ENCODE assay signal across 36 cellular contexts in the genomic region with DNA sequence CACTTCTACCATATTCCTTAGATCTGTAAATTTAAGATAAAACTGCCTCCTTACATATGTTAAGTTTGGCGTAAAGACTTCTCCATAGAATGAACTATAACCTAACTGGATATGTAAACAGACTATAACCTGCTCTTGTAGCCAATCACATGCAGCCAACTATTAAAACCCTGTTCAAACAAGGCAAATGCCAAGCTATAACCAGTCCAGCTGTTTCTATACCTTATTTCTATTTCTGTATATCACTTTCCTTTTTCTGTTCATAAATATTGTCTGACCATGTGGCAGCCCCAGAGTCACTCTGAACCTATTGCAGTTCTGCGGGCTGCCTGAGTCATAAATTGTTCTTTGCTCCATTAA. TPM values are rescaled to one million over a fixed set of nuclear protein-coding genes. Genes with fewer than 3 reads are reported as not detected.
"Had no signal": no experiment of that assay in that cellular context is flagged by ENCODE, and none has a peak within 500 bp of the region (broad histone marks: within the 10 kb centered on the region; RNA-seq: fewer than 3 reads in every experiment).

No MANE protein-coding gene starts in this region.

- FAIRE-seq: bronchial epithelial cell, TTC549 had no signal

- H3K27me3 Mint-ChIP-seq: activated B cell treated with CpG ODN at 0.5 μM for 24 hours; activated CD4-positive, alpha-beta memory T cell treated with anti-CD3 and anti-CD28 coated beads, Interleukin-2, amount 10 ng/mL, durations not matched to agents 7 days and 5 days; activated CD4-positive, alpha-beta T cell treated with anti-CD3 and anti-CD28 coated beads for 36 hours; activated CD4-positive, alpha-beta T cell treated with anti-CD3 and anti-CD28 coated beads, Interleukin-2, amount 10 ng/mL, durations not matched to agents 7 days and 5 days; activated CD8-positive, alpha-beta memory T cell treated with anti-CD3 and anti-CD28 coated beads, Interleukin-2, amount 10 ng/mL, durations not matched to agents 7 days and 5 days; activated naive CD4-positive, alpha-beta T cell treated with anti-CD3 and anti-CD28 coated beads, Interleukin-2, amount 10 ng/mL, durations not matched to agents 7 days and 5 days; activated naive CD4-positive, alpha-beta T cell treated with anti-CD3 and anti-CD28 coated beads, Interleukin-2, amount 50 U/mL, for 24 hours; activated naive CD8-positive, alpha-beta T cell; activated naive CD8-positive, alpha-beta T cell treated with anti-CD3 and anti-CD28 coated beads, Interleukin-2, amount 10 ng/mL, durations not matched to agents 7 days and 5 days; activated naive CD8-positive, alpha-beta T cell treated with anti-CD3 and anti-CD28 coated beads, Interleukin-2, amount 50 U/mL, for 24 hours; activated T-helper 17 cell treated with anti-CD3 and anti-CD28 coated beads, Interleukin-2, amount 50 U/mL, for 72 hours; brain had no signal

- H3K4me3 Mint-ChIP-seq: activated B cell treated with CpG ODN at 0.5 μM for 24 hours; activated CD4-positive, alpha-beta memory T cell treated with anti-CD3 and anti-CD28 coated beads, Interleukin-2, amount 10 ng/mL, durations not matched to agents 7 days and 5 days; activated CD4-positive, alpha-beta T cell treated with anti-CD3 and anti-CD28 coated beads for 36 hours; activated CD4-positive, alpha-beta T cell treated with anti-CD3 and anti-CD28 coated beads, Interleukin-2, amount 10 ng/mL, durations not matched to agents 7 days and 5 days; activated CD8-positive, alpha-beta memory T cell treated with anti-CD3 and anti-CD28 coated beads, Interleukin-2, amount 10 ng/mL, durations not matched to agents 7 days and 5 days; activated CD8-positive, alpha-beta T cell treated with anti-CD3 and anti-CD28 coated beads, Interleukin-2, amount 10 ng/mL, durations not matched to agents 7 days and 5 days; activated naive CD4-positive, alpha-beta T cell treated with anti-CD3 and anti-CD28 coated beads, Interleukin-2, amount 10 ng/mL, durations not matched to agents 7 days and 5 days; activated naive CD4-positive, alpha-beta T cell treated with anti-CD3 and anti-CD28 coated beads, Interleukin-2, amount 50 U/mL, for 24 hours; activated naive CD8-positive, alpha-beta T cell; activated naive CD8-positive, alpha-beta T cell treated with anti-CD3 and anti-CD28 coated beads, Interleukin-2, amount 10 ng/mL, durations not matched to agents 7 days and 5 days; activated naive CD8-positive, alpha-beta T cell treated with anti-CD3 and anti-CD28 coated beads, Interleukin-2, amount 50 U/mL, for 24 hours; activated T-cell treated with anti-CD3 and anti-CD28 coated beads, Interleukin-2, amount 50 U/mL, for 24 hours; activated T-cell treated with anti-CD3 and anti-CD28 coated beads, Interleukin-2, amount 50 U/mL, for 72 hours; activated T-helper 1 cell treated with anti-CD3 and anti-CD28 coated beads, Interleukin-12 subunit alpha, Interleukin-12 subunit beta, Interleukin-2, Interleukin-4 antibody, amounts not matched to agents 30 ng/mL and 10 ng/mL and 1 ng/mL, durations not matched to agents 14 hours and 24 hours and 36 hours; activated T-helper 17 cell treated with anti-CD3 and anti-CD28 coated beads, Interleukin-2, amount 50 U/mL, for 72 hours; brain; T-helper 1 cell treated with Interleukin-12 subunit alpha and Interleukin-12 subunit beta and Interleukin-4 antibody, amounts not matched to agents 30 μg/mL and 1 μg/mL, for 36 hours; T-helper 2 cell treated with Interferon-gamma antibody and Interleukin-4, amounts not matched to agents 5 μg/mL and 100 μg/mL, for 36 hours had no signal

- H3K9me3 Mint-ChIP-seq: activated B cell treated with CpG ODN at 0.5 μM for 24 hours; activated CD4-positive, alpha-beta memory T cell treated with anti-CD3 and anti-CD28 coated beads, Interleukin-2, amount 10 ng/mL, durations not matched to agents 7 days and 5 days; activated CD4-positive, alpha-beta T cell treated with anti-CD3 and anti-CD28 coated beads, Interleukin-2, amount 10 ng/mL, durations not matched to agents 7 days and 5 days; activated naive CD4-positive, alpha-beta T cell treated with anti-CD3 and anti-CD28 coated beads, Interleukin-2, amount 10 ng/mL, durations not matched to agents 7 days and 5 days; activated naive CD8-positive, alpha-beta T cell treated with anti-CD3 and anti-CD28 coated beads, Interleukin-2, amount 10 ng/mL, durations not matched to agents 7 days and 5 days; activated naive CD8-positive, alpha-beta T cell treated with anti-CD3 and anti-CD28 coated beads, Interleukin-2, amount 50 U/mL, for 24 hours; activated T-cell treated with anti-CD3 and anti-CD28 coated beads, Interleukin-2, amount 50 U/mL, for 24 hours; activated T-helper 1 cell treated with anti-CD3 and anti-CD28 coated beads, Interleukin-12 subunit alpha, Interleukin-12 subunit beta, Interleukin-2, Interleukin-4 antibody, amounts not matched to agents 30 ng/mL and 10 ng/mL and 1 ng/mL, durations not matched to agents 14 hours and 24 hours and 36 hours; T-helper 1 cell treated with Interleukin-12 subunit alpha and Interleukin-12 subunit beta and Interleukin-4 antibody, amounts not matched to agents 30 μg/mL and 1 μg/mL, for 36 hours; T-helper 2 cell treated with Interferon-gamma antibody and Interleukin-4, amounts not matched to agents 5 μg/mL and 100 μg/mL, for 36 hours had no signal

- H3K27ac ChIP-seq: ascending aorta, VCaP had no signal

- H3K4me3 ChIP-seq: ascending aorta had no signal

- H3K36me3 Mint-ChIP-seq: activated CD8-positive, alpha-beta memory T cell treated with anti-CD3 and anti-CD28 coated beads, Interleukin-2, amount 10 ng/mL, durations not matched to agents 7 days and 5 days; activated naive CD4-positive, alpha-beta T cell treated with anti-CD3 and anti-CD28 coated beads, Interleukin-2, amount 10 ng/mL, durations not matched to agents 7 days and 5 days; activated naive CD4-positive, alpha-beta T cell treated with anti-CD3 and anti-CD28 coated beads, Interleukin-2, amount 50 U/mL, for 24 hours; activated naive CD8-positive, alpha-beta T cell; activated naive CD8-positive, alpha-beta T cell treated with anti-CD3 and anti-CD28 coated beads, Interleukin-2, amount 10 ng/mL, durations not matched to agents 7 days and 5 days; brain had no signal

- H3K9me3 ChIP-seq: ascending aorta had no signal

- H3K4me1 ChIP-seq: ascending aorta had no signal

- H3K4me1 Mint-ChIP-seq: activated B cell treated with CpG ODN at 0.5 μM for 24 hours; activated CD4-positive, alpha-beta memory T cell treated with anti-CD3 and anti-CD28 coated beads, Interleukin-2, amount 10 ng/mL, durations not matched to agents 7 days and 5 days; activated CD4-positive, alpha-beta T cell treated with anti-CD3 and anti-CD28 coated beads for 36 hours; activated CD4-positive, alpha-beta T cell treated with anti-CD3 and anti-CD28 coated beads, Interleukin-2, amount 10 ng/mL, durations not matched to agents 7 days and 5 days; activated CD8-positive, alpha-beta memory T cell treated with anti-CD3 and anti-CD28 coated beads, Interleukin-2, amount 10 ng/mL, durations not matched to agents 7 days and 5 days; activated naive CD4-positive, alpha-beta T cell treated with anti-CD3 and anti-CD28 coated beads, Interleukin-2, amount 10 ng/mL, durations not matched to agents 7 days and 5 days; activated naive CD4-positive, alpha-beta T cell treated with anti-CD3 and anti-CD28 coated beads, Interleukin-2, amount 50 U/mL, for 24 hours; activated naive CD8-positive, alpha-beta T cell treated with anti-CD3 and anti-CD28 coated beads, Interleukin-2, amount 10 ng/mL, durations not matched to agents 7 days and 5 days; activated naive CD8-positive, alpha-beta T cell treated with anti-CD3 and anti-CD28 coated beads, Interleukin-2, amount 50 U/mL, for 24 hours; activated T-helper 17 cell treated with anti-CD3 and anti-CD28 coated beads, Interleukin-2, amount 50 U/mL, for 72 hours; brain had no signal

- H3K27me3 ChIP-seq: ascending aorta had no signal

- H3K36me3 ChIP-seq: ascending aorta had no signal

- DNase-seq: activated B cell treated with CpG ODN at 0.5 μM for 24 hours; activated CD4-positive, alpha-beta memory T cell treated with anti-CD3 and anti-CD28 coated beads, Interleukin-2, amount 10 ng/mL, durations not matched to agents 7 days and 5 days; activated CD4-positive, alpha-beta T cell treated with anti-CD3 and anti-CD28 coated beads for 1 hour; activated CD4-positive, alpha-beta T cell treated with anti-CD3 and anti-CD28 coated beads for 36 hours; activated CD4-positive, alpha-beta T cell treated with anti-CD3 and anti-CD28 coated beads for 48 hours; activated CD4-positive, alpha-beta T cell treated with anti-CD3 and anti-CD28 coated beads, Interleukin-2, amount 10 ng/mL, durations not matched to agents 7 days and 5 days; activated CD4-positive, alpha-beta T cell treated with anti-CD3 and anti-CD28 coated beads, Interleukin-2, amount 50 U/mL, for 48 hours; activated CD8-positive, alpha-beta memory T cell treated with anti-CD3 and anti-CD28 coated beads for 24 hours; activated CD8-positive, alpha-beta memory T cell treated with anti-CD3 and anti-CD28 coated beads, Interleukin-2, amount 10 ng/mL, durations not matched to agents 7 days and 5 days; activated CD8-positive, alpha-beta memory T cell treated with anti-CD3 and anti-CD28 coated beads, Interleukin-2, amount 50 U/mL, for 48 hours; activated CD8-positive, alpha-beta T cell treated with anti-CD3 and anti-CD28 coated beads, Interleukin-2, amount 10 ng/mL, durations not matched to agents 7 days and 5 days; activated effector memory CD4-positive, alpha-beta T cell treated with anti-CD3 and anti-CD28 coated beads, Interleukin-2, amount 50 U/mL, for 16 hours; activated gamma-delta T cell treated with Interleukin-2 at 50 U/mL for 16 hours; activated naive CD4-positive, alpha-beta T cell; activated naive CD4-positive, alpha-beta T cell treated with anti-CD3 and anti-CD28 coated beads, Interleukin-2, amount 10 ng/mL, durations not matched to agents 7 days and 5 days; activated naive CD8-positive, alpha-beta T cell treated with anti-CD3 and anti-CD28 coated beads, Interleukin-2, amount 10 ng/mL, durations not matched to agents 7 days and 5 days; activated naive CD8-positive, alpha-beta T cell treated with anti-CD3 and anti-CD28 coated beads, Interleukin-2, amount 50 U/mL, for 24 hours; activated T-cell treated with anti-CD3 and anti-CD28 coated beads, Interleukin-2, amount 50 U/mL, for 24 hours; activated T-cell treated with anti-CD3 and anti-CD28 coated beads, Interleukin-2, amount 50 U/mL, for 72 hours; amygdala; anterior cingulate cortex; central memory CD4-positive, alpha-beta T cell; T-helper 1 cell; T-helper 2 cell; T-helper 9 cell had no signal

- ATAC-seq: activated CD4-positive, alpha-beta T cell treated with anti-CD3 and anti-CD28 coated beads for 36 hours; activated CD8-positive, alpha-beta memory T cell treated with anti-CD3 and anti-CD28 coated beads, Interleukin-2, amount 10 ng/mL, durations not matched to agents 7 days and 5 days; activated CD8-positive, alpha-beta T cell treated with anti-CD3 and anti-CD28 coated beads, Interleukin-2, amount 10 ng/mL, durations not matched to agents 7 days and 5 days; activated naive CD8-positive, alpha-beta T cell treated with anti-CD3 and anti-CD28 coated beads, Interleukin-2, amount 50 U/mL, for 24 hours; activated T-cell treated with anti-CD3 and anti-CD28 coated beads, Interleukin-2, amount 50 U/mL, for 72 hours; activated T-helper 17 cell treated with anti-CD3 and anti-CD28 coated beads, Interleukin-2, amount 50 U/mL, for 72 hours had no signal

RNA-seq across cellular contexts. Expression of gene POF1B, which starts 12.4 kb away (rescaled TPM):
- total RNA-seq: activated CD8-positive, alpha-beta memory T cell treated with anti-CD3 and anti-CD28 coated beads, Interleukin-2, amount 10 ng/mL, durations not matched to agents 7 days and 5 days; activated CD8-positive, alpha-beta T cell treated with anti-CD3 and anti-CD28 coated beads, Interleukin-2, amount 10 ng/mL, durations not matched to agents 7 days and 5 days had no signal
